In the genomic region with DNA sequence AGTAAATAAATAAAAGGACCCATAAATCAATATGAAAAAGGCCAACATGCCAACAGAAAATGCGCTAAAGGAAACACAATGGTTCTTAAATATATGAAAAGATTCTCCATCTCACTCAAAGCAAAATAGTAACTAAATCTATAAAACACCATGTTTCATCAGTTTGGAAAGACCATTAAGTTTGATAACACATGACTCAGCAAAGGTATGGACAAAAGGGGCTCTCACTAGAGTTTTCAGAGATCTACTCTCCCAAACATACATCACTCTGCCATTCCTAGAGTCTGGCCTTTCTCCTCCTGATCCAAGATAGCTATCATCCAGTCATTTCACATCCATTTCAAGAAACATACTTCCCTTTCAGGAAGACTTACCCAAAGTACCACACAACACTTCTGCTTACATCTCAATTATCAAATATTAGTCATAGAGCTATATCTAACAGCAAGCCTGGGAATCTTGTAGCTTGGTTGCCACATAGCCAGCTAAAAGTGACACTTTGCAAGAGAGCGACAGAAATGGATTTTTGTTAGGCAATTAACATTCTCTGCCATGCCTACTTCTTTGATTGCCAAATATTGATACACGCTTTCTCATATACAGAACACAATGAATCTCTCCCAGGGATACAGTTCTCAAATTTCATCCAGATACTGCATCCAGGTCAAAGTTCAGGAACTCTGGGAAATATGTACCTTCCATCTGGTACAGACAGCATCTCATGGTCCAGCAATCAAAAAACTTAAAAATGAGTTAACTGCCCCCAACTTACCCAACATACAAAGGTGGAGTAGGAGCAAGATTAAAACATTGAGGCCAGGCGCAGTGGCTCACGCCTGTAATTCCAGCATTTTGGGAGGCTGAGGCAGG, we compare ENCODE assay signal across 13 cellular contexts. TPM values are rescaled to one million over a fixed set of nuclear protein-coding genes. Genes with fewer than 3 reads are reported as not detected.
DNase-seq lines count a peak whose midpoint lies in the region; ATAC-seq, FAIRE-seq and TF ChIP-seq lines count a peak whose summit lies in the region.
"Had no signal": no experiment of that assay in that cellular context is flagged by ENCODE, and none has a peak within 500 bp of the region (broad histone marks: within the 10 kb centered on the region; RNA-seq: fewer than 3 reads in every experiment).

No MANE protein-coding gene starts in this region.

- intact Hi-C loops in K562 (cut with micrococcal nuclease) (no loop called here), psoas muscle (cut with DNase I) (no loop called here)

- H3K4me2 ChIP-seq in GM23338 (no peak overlapping the region), K562 (ENCODE audit: insufficient read depth, low read length) (no peak overlapping the region)

- no peaks in the 10 kb centered on the region for H3K79me2 ChIP-seq in GM23338 (replicated peaks; ENCODE audit: insufficient read depth)
- no peaks in the 10 kb centered on the region for H3K79me2 ChIP-seq in K562 (ENCODE audit: control insufficient read depth, insufficient read depth, low read length)

- no peaks in the 10 kb centered on the region for H4K20me1 ChIP-seq in GM23338 (replicated peaks; ENCODE audit: insufficient read depth)
- H4K20me1 ChIP-seq in K562 (replicated peaks; ENCODE audit: control insufficient read depth, insufficient read depth, low read length), result no peaks in the 10 kb centered on the region

- H3K4me1 Mint-ChIP-seq in GM23338, result no peaks in the 10 kb centered on the region
- H3K4me1 Mint-ChIP-seq: CD14-positive monocyte; CD8-positive, alpha-beta memory T cell had no signal

- H3K4me3 ChIP-seq in GM23338 (no peak overlapping the region), K562 (no peak overlapping the region), psoas muscle (no peak overlapping the region)

- no peaks in the 10 kb centered on the region for H3K27me3 Mint-ChIP-seq in GM23338 (ENCODE audit: insufficient read depth, low read depth, poor library complexity)

- no peak overlapping the region for H3K27ac Mint-ChIP-seq in GM23338
- H3K27ac Mint-ChIP-seq: CD14-positive monocyte, H9 had no signal

- TF ChIP-seq CTCF in GM23338 (conservative IDR thresholded peaks at IDR 0.05; ENCODE audit: low read depth in 2 of 2) (no peak), K562 (IDR thresholded peaks at IDR 0.05 in 2 of 3, conservative IDR thresholded peaks at IDR 0.05 in 1 of 3; ENCODE audit: insufficient read depth in 2 of 3, low read depth in 1 of 3, low read length in 3 of 3) (no peak), psoas muscle (IDR thresholded peaks at IDR 0.05) (no peak)

- no peaks in the 10 kb centered on the region; the same call in 1 of the 2 replicates for H3K36me3 ChIP-seq in GM23338 (ENCODE audit: insufficient read depth)
- H3K36me3 ChIP-seq in K562 (ENCODE audit: control insufficient read depth, insufficient read depth, low read length), result no peaks in the 10 kb centered on the region
- H3K36me3 ChIP-seq in psoas muscle (ENCODE audit: insufficient read depth in 1 of 2, low read depth in 1 of 2), result no peaks in the 10 kb centered on the region

- ATAC-seq in GM23338 (no peak), K562 (no peak), psoas muscle (peak; percentile 70 to 83 (median 79))

- H3K9me3 ChIP-seq in K562 (replicated peaks; ENCODE audit: control insufficient read depth, insufficient read depth, low read depth, low read length), result no peaks in the 10 kb centered on the region; the same call in 1 of the 2 replicates
- H3K9me3 ChIP-seq in psoas muscle, result no peaks in the 10 kb centered on the region

- FAIRE-seq in K562 (lab: Jason Lieb, UNC), result no peak

- CTCF ChIA-PET in K562 (lab: Yijun Ruan, JAX; ENCODE audit: low intra/inter-chr PET ratio), result no interaction called here

- H3K9ac ChIP-seq in K562 (ENCODE audit: insufficient read depth in 1 of 2, low read depth in 2 of 2, low read length in 2 of 2), result no peak overlapping the region

- H2AFZ ChIP-seq in GM23338, result peak overlapping the region; percentile 40; the same call in 1 of the 2 replicates
- H2AFZ ChIP-seq in K562 (ENCODE audit: low read depth, low read length), result no peak overlapping the region

- no peaks in the 10 kb centered on the region; the same call in 1 of the 2 replicates for H3K9me2 ChIP-seq in GM23338 (ENCODE audit: insufficient read depth)

- in situ Hi-C loops in K562 (cut with MboI), result no loop called here

- no TSS peak for BruUV-seq in K562 (replicated peaks; lab: Mats Ljungman, UMichigan)

- no peak overlapping the region for H3K27ac ChIP-seq in GM23338 (ENCODE audit: low read depth)
- no peak overlapping the region for H3K27ac ChIP-seq in K562 (ENCODE audit: extremely low read depth, low read depth, low read length)
- H3K27ac ChIP-seq in psoas muscle, result peak overlapping the region; percentile 2

- H3K27me3 ChIP-seq in GM23338 (ENCODE audit: insufficient read depth), result no peaks in the 10 kb centered on the region
- no peaks in the 10 kb centered on the region for H3K27me3 ChIP-seq in K562 (ENCODE audit: control insufficient read depth in 2 of 2, insufficient read depth in 2 of 2, low read length in 2 of 2)
- H3K27me3 ChIP-seq in psoas muscle (ENCODE audit: insufficient read depth in 3 of 3, low read length in 2 of 3), result no peaks in the 10 kb centered on the region

- no peak for TF ChIP-seq EP300 in K562 (IDR thresholded peaks at IDR 0.05; ENCODE audit: low read length)

- H3K4me1 ChIP-seq in GM23338 (ENCODE audit: insufficient read depth) (no peaks in the 10 kb centered on the region), K562 (replicated peaks in 1 of 2; ENCODE audit: control insufficient read depth in 2 of 2, insufficient read depth in 2 of 2, low read length in 2 of 2) (no peaks in the 10 kb centered on the region), psoas muscle (peaks cover 8% of the 10 kb centered on the region)

- no peak overlapping the region for H3K4me3 Mint-ChIP-seq in GM23338
- H3K4me3 Mint-ChIP-seq: CD14-positive monocyte; CD8-positive, alpha-beta memory T cell; H9 had no signal

- TF ChIP-seq POLR2A in K562 (conservative IDR thresholded peaks at IDR 0.05), result no peak

- POLR2A ChIA-PET in K562 (lab: Yijun Ruan, JAX), result no interaction called here

- WGBS in K562 (ENCODE audit: insufficient coverage, low coverage, missing lambda C conversion rate), result 62% methylated on average over 5 of the region's 5 CpGs
- WGBS in psoas muscle, 3 donors, result 87 to 95% (median 93%) methylated on average over 5 of the region's 5 CpGs

- peaks cover 42% of the 10 kb centered on the region for H3K9me3 Mint-ChIP-seq in GM23338

- no peak for TF ChIP-seq RAD21 in K562 (CRISPR knock-in tag; conservative IDR thresholded peaks at IDR 0.05 in 1 of 2, IDR thresholded peaks at IDR 0.05 in 1 of 2)

- no peaks in the 10 kb centered on the region for H3F3A ChIP-seq in GM23338 (replicated peaks; ENCODE audit: low read depth)

- H3K36me3 Mint-ChIP-seq in GM23338 (ENCODE audit: low read depth), result peaks cover 32% of the 10 kb centered on the region
- H3K36me3 Mint-ChIP-seq: CD14-positive monocyte; CD8-positive, alpha-beta memory T cell had no signal

- H3K9me1 ChIP-seq in K562 (ENCODE audit: control insufficient read depth, insufficient read depth, low read length), result no peaks in the 10 kb centered on the region

- DNase-seq in EH (ENCODE audit: low read depth) (peak; percentile 28), GM23338 (ENCODE audit: low spot score) (no peak), K562 (ENCODE audit: extremely low read depth in 1 of 4, low spot score in 3 of 4) (no peak), psoas muscle (no peak), LoVo (ENCODE audit: low spot score) (no peak), hippocampal formation (lab: John Stamatoyannopoulos, UW) (no peak)
- no peak for DNase-seq in activated effector memory CD4-positive, alpha-beta T cell treated with anti-CD3 and anti-CD28 coated beads, Interleukin-2, amount 50 U/mL, for 16 hours
- DNase-seq: Caco-2; CD8-positive, alpha-beta memory T cell; DMS53; H9; KG1 had no signal

TF ChIP-seq in K562, 482 proteins besides CTCF, POLR2A, EP300 and RAD21 (continues in another document):
- TF ChIP-seq MAFG (tag; conservative IDR thresholded peaks at IDR 0.05) (peak; percentile 46), NR2C1 (IDR thresholded peaks at IDR 0.05) (peak; percentile 39; the same call in 1 of the 2 replicates), NR2C1 (tag; IDR thresholded peaks at IDR 0.05) (peak; percentile 42; the same call in 1 of the 2 replicates), NFE2 (IDR thresholded peaks at IDR 0.05; ENCODE audit: low read depth) (peak; percentile 36; the same call in 1 of the 2 replicates), NONO (IDR thresholded peaks at IDR 0.05; ENCODE audit: low read depth in 2 of 2, low read length in 1 of 2) (no peak), ZNF316 (IDR thresholded peaks at IDR 0.05) (peak; percentile 77)

RNA-seq across cellular contexts. Expression of a gene that starts 28.8 kb away (rescaled TPM):
- 131 and 164 TPM in 2 replicates for total RNA-seq in GM23338 (2014; rRNA removed; shearing (Covaris generic))
- 791 and 920 TPM in 2 replicates for polyA plus RNA-seq in GM23338 (2016; fragmentation: Nextera tagmentation; extraction: Ambion mirVana)
- 33.0 and 56.7 TPM in 2 replicates for total RNA-seq in K562 (2011; cell fraction: chromatin; rRNA removed; ENCODE audit: low replicate concordance)
- 99.1 and 138 TPM in 2 replicates for total RNA-seq in K562 (2011; cell fraction: nucleolus; rRNA removed)
- 91.9 and 144 TPM in 2 replicates for total RNA-seq in K562 (2011; cell fraction: nucleoplasm; rRNA removed)
- total RNA-seq in K562 (2014; rRNA removed), result 254 and 299 TPM in 2 replicates
- total RNA-seq in K562 (2014; rRNA removed; fragmentation: Illumina TruSeq; extraction: Trizol), result 527 and 643 TPM in 2 replicates
- 301 and 309 TPM in 2 replicates for total RNA-seq in K562 (2015; rRNA removed; fragmentation: Illumina TruSeq; extraction: Trizol)
- total RNA-seq in K562 (2021), result 421 and 457 TPM in 2 replicates
- 1,717 and 2,316 TPM in 2 replicates for polyA plus RNA-seq in K562 (2011; rRNA removed)
- 211 and 453 TPM in 2 replicates for polyA plus RNA-seq in K562 (2011; cell fraction: cytosol; rRNA removed)
- 114 and 243 TPM in 2 replicates for polyA plus RNA-seq in K562 (2011; cell fraction: nucleus; rRNA removed)
- polyA plus RNA-seq in K562 (2012), result 614 and 759 TPM in 2 replicates
- 263 and 283 TPM in 2 replicates for polyA plus RNA-seq in K562 (2014; fragmentation: Illumina TruSeq; extraction: Trizol)
- polyA plus RNA-seq in K562 (2014; fragmentation: Nextera tagmentation; extraction: Ambion mirVana), result 100 to 1,000 TPM; 787 to 797 TPM
- polyA plus RNA-seq in K562 (2014; rRNA removed), result 564 and 638 TPM in 2 replicates
- 96.8 and 124 TPM in 2 replicates for polyA minus RNA-seq in K562 (2011; rRNA and poly(A)+ RNA removed)
- polyA minus RNA-seq in K562 (2011; cell fraction: cytosol; rRNA and poly(A)+ RNA removed), result 53.5 and 72.6 TPM in 2 replicates
- 31.4 and 79.2 TPM in 2 replicates for polyA minus RNA-seq in K562 (2011; cell fraction: nucleus; rRNA and poly(A)+ RNA removed)
- 100 to 1,000 TPM; 465 to 704 (median 639) TPM for total RNA-seq in psoas muscle
- polyA plus RNA-seq in psoas muscle, result 100 to 1,000 TPM; 401 to 791 (median 735) TPM

Comparison
In these comparisons a context has a peak if more than half of its experiments do, and no peak if none do; other contexts are left out.
1. ATAC-seq: peak in psoas muscle (4 of 4); none in GM23338 (single experiment) and K562 (single experiment).